In genomic region chr11:35990816-35991215, GRCh38 we compare ENCODE assay signal across 22 cellular contexts. TPM values are rescaled to one million over a fixed set of nuclear protein-coding genes. Genes with fewer than 3 reads are reported as not detected.
"Had no signal": no experiment of that assay in that cellular context is flagged by ENCODE, and none has a peak within 500 bp of the region (broad histone marks: within the 10 kb centered on the region; RNA-seq: fewer than 3 reads in every experiment).

No MANE protein-coding gene starts in this region.

- H3K9ac ChIP-seq: parathyroid adenoma had no signal

- H3K27ac Mint-ChIP-seq: naive thymus-derived CD8-positive, alpha-beta T cell; progenitor cell of endocrine pancreas; stimulated activated memory B cell treated with anti-CD40 and anti-IgM and Interleukin-4, amounts not matched to agents 10 μg/mL and 1 μg/mL and 100 μg/mL, for 72 hours; stimulated activated naive CD8-positive, alpha-beta T cell treated with anti-CD3 and anti-CD28 coated beads, Interleukin-15, amount 100 ng/mL, for 72 hours had no signal

- H3K27me3 ChIP-seq: hepatocyte, right atrium auricular region, right lobe of liver, tibial nerve, uterus had no signal

- H3K4me3 ChIP-seq: hepatocyte, left ventricle myocardium inferior, lung, mucosa of descending colon, right atrium auricular region, right lobe of liver, smooth muscle cell, tibial nerve, uterus had no signal

- H3K4me1 ChIP-seq: left ventricle myocardium inferior, parathyroid adenoma, right atrium auricular region, right lobe of liver, uterus had no signal

- H3K27me3 Mint-ChIP-seq: progenitor cell of endocrine pancreas, type B pancreatic cell had no signal

- H3K4me3 Mint-ChIP-seq: naive thymus-derived CD8-positive, alpha-beta T cell; stimulated activated memory B cell treated with anti-CD40 and anti-IgM and Interleukin-4, amounts not matched to agents 10 μg/mL and 1 μg/mL and 100 μg/mL, for 72 hours; stimulated activated naive CD8-positive, alpha-beta T cell treated with anti-CD3 and anti-CD28 coated beads, Interleukin-15, amount 100 ng/mL, for 72 hours had no signal

- H3K4me2 ChIP-seq: smooth muscle cell had no signal

- H3K36me3 ChIP-seq: left ventricle myocardium inferior, right atrium auricular region, right lobe of liver, tibial nerve, uterus had no signal

- DNase-seq: islet precursor cell; left ventricle myocardium inferior; mucosa of descending colon; naive thymus-derived CD8-positive, alpha-beta T cell; right lobe of liver; stimulated activated CD4-positive, alpha-beta T cell treated with anti-CD3 and anti-CD28 coated beads, Interleukin-1b, Interleukin-23, amount 100 ng/mL, for 48 hours; stimulated activated CD4-positive, alpha-beta T cell treated with anti-CD3 and anti-CD28 coated beads, Interleukin-2, amount 100 ng/mL, for 48 hours; stimulated activated CD4-positive, alpha-beta T cell treated with anti-CD3 and anti-CD28 coated beads, Interleukin-4, amount 100 ng/mL, for 4 hours; stimulated activated CD8-positive, alpha-beta memory T cell treated with anti-CD3 and anti-CD28 coated beads, Interleukin-4, amount 100 ng/mL, for 48 hours; stimulated activated naive CD4-positive, alpha-beta T cell treated with Interleukin-2 at 50 U/mL for 16 hours; stimulated activated naive CD8-positive, alpha-beta T cell treated with anti-CD3 and anti-CD28 coated beads, Interleukin-15, amount 100 ng/mL, for 72 hours; substantia nigra; uterus had no signal

- H2AFZ ChIP-seq: hepatocyte, parathyroid adenoma had no signal

- H3K4me1 Mint-ChIP-seq: stimulated activated memory B cell treated with anti-CD40 and anti-IgM and Interleukin-4, amounts not matched to agents 10 μg/mL and 1 μg/mL and 100 μg/mL, for 72 hours had no signal

- H3K36me3 Mint-ChIP-seq: stimulated activated memory B cell treated with anti-CD40 and anti-IgM and Interleukin-4, amounts not matched to agents 10 μg/mL and 1 μg/mL and 100 μg/mL, for 72 hours had no signal

- ATAC-seq: mucosa of descending colon; naive thymus-derived CD8-positive, alpha-beta T cell; right lobe of liver; stimulated activated memory B cell treated with anti-CD40 and anti-IgM and Interleukin-4, amounts not matched to agents 10 μg/mL and 1 μg/mL and 100 μg/mL, for 72 hours; stimulated activated naive CD8-positive, alpha-beta T cell treated with anti-CD3 and anti-CD28 coated beads, Interleukin-15, amount 100 ng/mL, for 72 hours had no signal

- H3K27ac ChIP-seq: left ventricle myocardium inferior, parathyroid adenoma, right atrium auricular region, right lobe of liver, uterus had no signal

- H3K9me3 ChIP-seq: mucosa of descending colon, right lobe of liver, uterus had no signal

RNA-seq across cellular contexts. Expression of gene LDLRAD3, which starts 47.0 kb away (rescaled TPM):
- total RNA-seq: naive thymus-derived CD8-positive, alpha-beta T cell had no signal
- polyA plus RNA-seq: naive thymus-derived CD8-positive, alpha-beta T cell had no signal
